18 cellular contexts compared by ENCODE assay signal in genomic region chr9:70902171-70902570, GRCh38.
DNase-seq lines count a peak whose midpoint lies in the region; TF ChIP-seq lines count a peak whose summit lies in the region.
"Had no signal": no experiment of that assay in that cellular context is flagged by ENCODE, and none has a peak within 500 bp of the region (broad histone marks: within the 10 kb centered on the region; RNA-seq: fewer than 3 reads in every experiment).

No MANE protein-coding gene starts in this region.

- H3K4me3 ChIP-seq in cardiac fibroblast (replicated peaks in 1 of 2; ENCODE audit: low read depth in 2 of 2, low read length in 2 of 2): no peak overlapping the region
- H3K4me3 ChIP-seq: skin epidermis, stomach had no signal

- H3K27me3 Mint-ChIP-seq in Calu3 (ENCODE audit: unreplicated experiment): no peaks in the 10 kb centered on the region
- peaks cover 2% of the 10 kb centered on the region for H3K27me3 Mint-ChIP-seq in activated T-cell treated with anti-CD3 and anti-CD28 coated beads, Interleukin-2, amount 50 U/mL, for 24 hours

- peak overlapping the region; percentile 57 for H3K4me3 Mint-ChIP-seq in Calu3 (ENCODE audit: low read depth, unreplicated experiment)
- no peak overlapping the region for H3K4me3 Mint-ChIP-seq in activated T-cell treated with anti-CD3 and anti-CD28 coated beads, Interleukin-2, amount 50 U/mL, for 24 hours
- H3K4me3 Mint-ChIP-seq: activated CD4-positive, alpha-beta T cell treated with anti-CD3 and anti-CD28 coated beads, Interleukin-2, amount 10 ng/mL, durations not matched to agents 24 days and 14 days; CD14-positive monocyte; naive thymus-derived CD8-positive, alpha-beta T cell had no signal

- DNase-seq in Calu3 (no peak), LHCN-M2 (ENCODE audit: low read depth) (peak; percentile 54), cardiac fibroblast (ENCODE audit: low read depth in 2 of 2) (peak; percentile 12 to 68), lung microvascular endothelial cell (ENCODE audit: low read depth in 2 of 2) (peak; percentile 17 to 65), RKO (ENCODE audit: low spot score) (no peak), OCI-M2 (lab: John Stamatoyannopoulos, UW; ENCODE audit: unreplicated experiment) (no peak), NCI-H2029 treated with DMSO at 0.1 percent for 48 hours (lab: John Stamatoyannopoulos, UW) (no peak)
- no peak for DNase-seq in activated T-cell treated with anti-CD3 and anti-CD28 coated beads, Interleukin-2, amount 50 U/mL, for 24 hours
- DNase-seq: activated CD4-positive, alpha-beta T cell treated with anti-CD3 and anti-CD28 coated beads, Interleukin-2, amount 10 ng/mL, durations not matched to agents 24 days and 14 days; activated effector memory CD4-positive, alpha-beta T cell treated with Interleukin-2 at 50 U/mL for 16 hours; DMS153; naive thymus-derived CD8-positive, alpha-beta T cell; NCI-H1930; NK-92 treated with Interleukin-12 subunit alpha and Interleukin-12 subunit beta, amount 100 ng/mL, for 24 hours; stimulated activated CD4-positive, alpha-beta T cell treated with anti-CD3 and anti-CD28 coated beads, Interleukin-4, amount 100 ng/mL, for 1 hour; stomach had no signal

- no peaks in the 10 kb centered on the region for H3K9me3 Mint-ChIP-seq in Calu3 (ENCODE audit: low read depth, unreplicated experiment)
- H3K9me3 Mint-ChIP-seq in activated T-cell treated with anti-CD3 and anti-CD28 coated beads, Interleukin-2, amount 50 U/mL, for 24 hours: no peaks in the 10 kb centered on the region
- H3K9me3 Mint-ChIP-seq: activated CD4-positive, alpha-beta T cell treated with anti-CD3 and anti-CD28 coated beads, Interleukin-2, amount 10 ng/mL, durations not matched to agents 24 days and 14 days; naive thymus-derived CD8-positive, alpha-beta T cell had no signal

- CTCF ChIA-PET in Calu3 (lab: Charles Lee): no interaction called here

- peaks cover 26% of the 10 kb centered on the region for H3K4me1 Mint-ChIP-seq in Calu3 (ENCODE audit: low read depth, unreplicated experiment)
- no peaks in the 10 kb centered on the region for H3K4me1 Mint-ChIP-seq in activated T-cell treated with anti-CD3 and anti-CD28 coated beads, Interleukin-2, amount 50 U/mL, for 24 hours (ENCODE audit: low read depth)
- H3K4me1 Mint-ChIP-seq: activated CD4-positive, alpha-beta T cell treated with anti-CD3 and anti-CD28 coated beads, Interleukin-2, amount 10 ng/mL, durations not matched to agents 24 days and 14 days; CD14-positive monocyte; naive thymus-derived CD8-positive, alpha-beta T cell had no signal

- no TSS peak for BruUV-seq in Calu3 (replicated peaks; lab: Mats Ljungman, UMichigan)

- H3K36me3 Mint-ChIP-seq in Calu3 (ENCODE audit: insufficient read depth, unreplicated experiment): no peaks in the 10 kb centered on the region
- no peaks in the 10 kb centered on the region for H3K36me3 Mint-ChIP-seq in activated T-cell treated with anti-CD3 and anti-CD28 coated beads, Interleukin-2, amount 50 U/mL, for 24 hours (ENCODE audit: low read depth)
- H3K36me3 Mint-ChIP-seq: CD14-positive monocyte; naive thymus-derived CD8-positive, alpha-beta T cell had no signal

- intact Hi-C loops in Calu3 (cut with micrococcal nuclease; ENCODE audit: unreplicated experiment): loop anchor here (5.0 kb wide), 2 partner anchors 40 to 260 kb away; no protein-coding TSS in a partner anchor

- H3K27ac Mint-ChIP-seq in Calu3 (ENCODE audit: unreplicated experiment): peak overlapping the region; percentile 72
- no peak overlapping the region for H3K27ac Mint-ChIP-seq in activated T-cell treated with anti-CD3 and anti-CD28 coated beads, Interleukin-2, amount 50 U/mL, for 24 hours
- H3K27ac Mint-ChIP-seq: activated CD4-positive, alpha-beta T cell treated with anti-CD3 and anti-CD28 coated beads, Interleukin-2, amount 10 ng/mL, durations not matched to agents 24 days and 14 days; CD14-positive monocyte; naive thymus-derived CD8-positive, alpha-beta T cell had no signal

- TF ChIP-seq CTCF in Calu3 (IDR thresholded peaks at IDR 0.05; ENCODE audit: unreplicated experiment) (no peak), cardiac fibroblast (IDR thresholded peaks at IDR 0.05; ENCODE audit: low read depth, low read length) (no peak)

Comparison
In these comparisons a context has a peak if more than half of its experiments do, and no peak if none do; other contexts are left out.
1. DNase-seq: peak in LHCN-M2 (single experiment), cardiac fibroblast (2 of 2) and lung microvascular endothelial cell (2 of 2); none in Calu3 (single experiment), activated T-cell treated with anti-CD3 and anti-CD28 coated beads, Interleukin-2, amount 50 U/mL, for 24 hours (single experiment), RKO (single experiment), OCI-M2 (single experiment) and NCI-H2029 treated with DMSO at 0.1 percent for 48 hours (single experiment).